Comparison of ENCODE assay signal across 19 cellular contexts in the genomic region with DNA sequence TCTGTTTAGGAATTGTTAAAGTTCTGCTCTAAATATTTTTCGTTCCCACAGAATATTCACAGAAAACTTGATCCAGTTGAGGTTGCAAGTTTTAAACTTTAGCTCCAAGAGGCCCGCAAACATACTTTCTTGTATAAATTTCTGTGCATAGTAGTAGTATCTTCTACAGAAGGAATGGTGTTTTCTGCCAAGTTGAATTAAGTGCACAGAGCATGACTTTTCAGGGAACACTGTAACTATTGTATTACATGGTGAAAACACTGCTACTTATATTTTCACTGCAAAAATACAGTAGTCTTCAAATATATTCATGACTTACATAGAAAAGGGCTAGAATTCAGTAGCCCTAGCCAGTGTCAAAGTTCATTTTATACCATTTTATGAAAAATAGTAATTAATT.
DNase-seq lines count a peak whose midpoint lies in the region; ATAC-seq, FAIRE-seq and TF ChIP-seq lines count a peak whose summit lies in the region.
"Had no signal": no experiment of that assay in that cellular context is flagged by ENCODE, and none has a peak within 500 bp of the region (broad histone marks: within the 10 kb centered on the region; RNA-seq: fewer than 3 reads in every experiment).

No MANE protein-coding gene starts in this region.

- no peak for FAIRE-seq in D721Med (lab: Jason Lieb, UNC)
- FAIRE-seq: A549, G401.6, GM12891, GM18507, GM19239 had no signal

- in situ Hi-C loops in SK-MEL-5 (cut with HindIII; ENCODE audit: low pct_unique_long_range_greater_than_20kb, low sequenced_read_pairs) = no loop called here

- peak; percentile 45; the same call in 2 of the 3 replicates for ATAC-seq in SK-N-SH treated with all-trans-retinoic acid at 6 μM for 48 hours
- no peak for ATAC-seq in HG03097 (IDR thresholded peaks at IDR 0.05; ENCODE audit: low FRiP score, unreplicated experiment)
- no peak for ATAC-seq in GM18873 (IDR thresholded peaks at IDR 0.05; ENCODE audit: low FRiP score, unreplicated experiment)
- ATAC-seq: A549; CD8-positive, alpha-beta T cell had no signal

- no peak for TF ChIP-seq CTCF in D721Med (IDR thresholded peaks at IDR 0.05; ENCODE audit: insufficient read depth, missing control alignments)

- DNase-seq in COLO829 (ENCODE audit: low spot score) (peak; percentile 68), SK-MEL-5 (ENCODE audit: low read depth, low spot score) (peak; percentile 48), fibroblast of peridontal ligament (ENCODE audit: extremely low read depth) (peak; percentile 68), germinal center (ENCODE audit: low spot score) (no peak), D721Med (ENCODE audit: insufficient read length, low spot score) (no peak)
- DNase-seq: AML-193; CD4-positive, alpha-beta T cell; CD8-positive, alpha-beta T cell; COR-L47; DMS79 treated with DMSO at 0.1 percent for 48 hours; GF-D8 had no signal

TF ChIP-seq in SK-N-SH treated with all-trans-retinoic acid at 6 μM for 48 hours, 23 proteins besides CTCF, POLR2A, EP300 and RAD21:
- TF ChIP-seq ISL1 (CRISPR knock-in tag; IDR thresholded peaks at IDR 0.05) = no peak
- no peak for TF ChIP-seq ZNF565 (CRISPR knock-in tag; conservative IDR thresholded peaks at IDR 0.05; ENCODE audit: low read depth)
- TF ChIP-seq ZNF70 (CRISPR knock-in tag; IDR thresholded peaks at IDR 0.05) = no peak
- TF ChIP-seq OSR1 (CRISPR knock-in tag; IDR thresholded peaks at IDR 0.05) = no peak

Comparison
In these comparisons a context has a peak if more than half of its experiments do, and no peak if none do; other contexts are left out.
1. DNase-seq: peak in COLO829 (single experiment), SK-MEL-5 (single experiment) and fibroblast of peridontal ligament (single experiment); none in germinal center (single experiment) and D721Med (single experiment).